In genomic region chr14:21882226-21882625, GRCh38 we compare ENCODE assay signal across 30 cellular contexts.
"Had no signal": no experiment of that assay in that cellular context is flagged by ENCODE, and none has a peak within 500 bp of the region (broad histone marks: within the 10 kb centered on the region; RNA-seq: fewer than 3 reads in every experiment).

No MANE protein-coding gene starts in this region.

- ATAC-seq: activated CD8-positive, alpha-beta T cell treated with anti-CD3 and anti-CD28 coated beads for 36 hours; activated T-cell treated with anti-CD3 and anti-CD28 coated beads, Interleukin-2, amount 50 U/mL, for 4 hours; body of pancreas; effector memory CD8-positive, alpha-beta T cell; esophagus mucosa; foreskin keratinocyte; heart right ventricle; pancreas; psoas muscle; stimulated activated effector memory CD8-positive, alpha-beta T cell treated with anti-CD3 and anti-CD28 coated beads, Interleukin-12 subunit alpha, Interleukin-12 subunit beta, amount 100 ng/mL, for 72 hours had no signal

- H3K36me3 Mint-ChIP-seq: naive B cell; stimulated activated effector memory CD8-positive, alpha-beta T cell treated with anti-CD3 and anti-CD28 coated beads, Interleukin-12 subunit alpha, Interleukin-12 subunit beta, amount 100 ng/mL, for 72 hours had no signal

- H3K4me1 ChIP-seq: body of pancreas, foreskin keratinocyte, heart right ventricle, left ventricle myocardium inferior, pancreas, psoas muscle, sigmoid colon had no signal

- H3K27me3 Mint-ChIP-seq: activated CD8-positive, alpha-beta T cell treated with anti-CD3 and anti-CD28 coated beads for 36 hours; activated naive CD4-positive, alpha-beta T cell treated with anti-CD3 and anti-CD28 coated beads, Interleukin-2, amount 50 U/mL, for 24 hours; effector memory CD8-positive, alpha-beta T cell; stimulated activated naive CD8-positive, alpha-beta T cell treated with anti-CD3 and anti-CD28 coated beads, Interleukin-15, Interleukin-2, amounts not matched to agents 100 ng/mL and 50 ng/mL, for 24 hours had no signal

- H3K4me1 Mint-ChIP-seq: naive B cell had no signal

- H3K36me3 ChIP-seq: heart right ventricle, left ventricle myocardium inferior, pancreas, sigmoid colon, thoracic aorta had no signal

- H3K4me3 Mint-ChIP-seq: activated CD8-positive, alpha-beta T cell treated with anti-CD3 and anti-CD28 coated beads for 36 hours; activated naive CD4-positive, alpha-beta T cell treated with anti-CD3 and anti-CD28 coated beads, Interleukin-2, amount 50 U/mL, for 24 hours; activated T-cell treated with anti-CD3 and anti-CD28 coated beads, Interleukin-2, amount 50 U/mL, for 4 hours; effector memory CD8-positive, alpha-beta T cell; naive B cell; stimulated activated effector memory CD8-positive, alpha-beta T cell treated with anti-CD3 and anti-CD28 coated beads, Interleukin-12 subunit alpha, Interleukin-12 subunit beta, amount 100 ng/mL, for 72 hours; stimulated activated naive CD8-positive, alpha-beta T cell treated with anti-CD3 and anti-CD28 coated beads, Interleukin-15, Interleukin-2, amounts not matched to agents 100 ng/mL and 50 ng/mL, for 24 hours; T-helper 1 cell treated with Interleukin-12 subunit alpha and Interleukin-12 subunit beta and Interleukin-4 antibody, amounts not matched to agents 30 μg/mL and 1 μg/mL, for 36 hours had no signal

- H3K27ac Mint-ChIP-seq: activated CD8-positive, alpha-beta T cell treated with anti-CD3 and anti-CD28 coated beads for 36 hours; activated naive CD4-positive, alpha-beta T cell treated with anti-CD3 and anti-CD28 coated beads, Interleukin-2, amount 50 U/mL, for 24 hours; activated T-helper 2 cell treated with anti-CD3 and anti-CD28 coated beads, Interferon-gamma antibody, Interleukin-2, Interleukin-4, amounts not matched to agents 10 μg/mL and 5 μg/mL and 100 μg/mL, durations not matched to agents 14 hours and 24 hours and 36 hours; effector memory CD8-positive, alpha-beta T cell; naive B cell; stimulated activated effector memory CD8-positive, alpha-beta T cell treated with anti-CD3 and anti-CD28 coated beads, Interleukin-12 subunit alpha, Interleukin-12 subunit beta, amount 100 ng/mL, for 72 hours; stimulated activated naive CD8-positive, alpha-beta T cell treated with anti-CD3 and anti-CD28 coated beads, Interleukin-15, Interleukin-2, amounts not matched to agents 100 ng/mL and 50 ng/mL, for 24 hours; T-helper 1 cell treated with Interleukin-12 subunit alpha and Interleukin-12 subunit beta and Interleukin-4 antibody, amounts not matched to agents 30 μg/mL and 1 μg/mL, for 36 hours had no signal

- DNase-seq: activated CD4-positive, alpha-beta T cell treated with anti-CD3 and anti-CD28 coated beads, Interleukin-2, amount 50 U/mL, for 1 hour; activated CD4-positive, CD25-positive, alpha-beta regulatory T cell treated with anti-CD3 and anti-CD28 coated beads, Interleukin-2, amount 50 U/mL, for 72 hours; activated CD8-positive, alpha-beta T cell treated with anti-CD3 and anti-CD28 coated beads for 36 hours; activated T-cell treated with anti-CD3 and anti-CD28 coated beads, Interleukin-2, amount 50 U/mL, for 4 hours; anterior cingulate cortex; body of pancreas; effector memory CD8-positive, alpha-beta T cell; heart right ventricle; kidney glomerular epithelial cell; left ventricle myocardium inferior; naive B cell; pancreas; psoas muscle; sigmoid colon; small intestine; stimulated activated CD4-positive, alpha-beta T cell treated with anti-CD3 and anti-CD28 coated beads, Interleukin-4, amount 100 ng/mL, for 24 hours; SW 1271; T1000; trophoblast cell had no signal

- H3K9me3 Mint-ChIP-seq: activated CD8-positive, alpha-beta T cell treated with anti-CD3 and anti-CD28 coated beads for 36 hours; activated T-helper 2 cell treated with anti-CD3 and anti-CD28 coated beads, Interferon-gamma antibody, Interleukin-2, Interleukin-4, amounts not matched to agents 10 μg/mL and 5 μg/mL and 100 μg/mL, durations not matched to agents 14 hours and 24 hours and 36 hours; effector memory CD8-positive, alpha-beta T cell; stimulated activated effector memory CD8-positive, alpha-beta T cell treated with anti-CD3 and anti-CD28 coated beads, Interleukin-12 subunit alpha, Interleukin-12 subunit beta, amount 100 ng/mL, for 72 hours; T-helper 1 cell treated with Interleukin-12 subunit alpha and Interleukin-12 subunit beta and Interleukin-4 antibody, amounts not matched to agents 30 μg/mL and 1 μg/mL, for 36 hours had no signal

- H3K4me3 ChIP-seq: body of pancreas, coronary artery, heart right ventricle, left ventricle myocardium inferior, lung, pancreas, psoas muscle, sigmoid colon, thoracic aorta had no signal

- H3K27me3 ChIP-seq: body of pancreas, foreskin keratinocyte, heart right ventricle, pancreas, sigmoid colon had no signal

- H3K27ac ChIP-seq: body of pancreas, coronary artery, foreskin keratinocyte, heart right ventricle, left ventricle myocardium inferior, pancreas, psoas muscle, sigmoid colon, thoracic aorta had no signal

- H3K9me3 ChIP-seq: body of pancreas, pancreas, psoas muscle, sigmoid colon, thoracic aorta had no signal

- FAIRE-seq: pancreas, small intestine, urothelium cell line had no signal
